ENCODE assay signal across 8 cellular contexts in genomic region chr19:1445185-1445931, GRCh38. TPM values are rescaled to one million over a fixed set of nuclear protein-coding genes. Genes with fewer than 3 reads are reported as not detected.
DNase-seq lines count a peak whose midpoint lies in the region; ATAC-seq, FAIRE-seq and TF ChIP-seq lines count a peak whose summit lies in the region.

No MANE protein-coding gene starts in this region.

- CTCF ChIA-PET in activated naive CD4-positive, alpha-beta T cell treated with anti-CD3 and anti-CD28 coated beads for 36 hours (lab: Charles Lee): interaction anchor here (1.0 to 1.8 kb wide), 4 partner anchors 9 to 56 kb away, joined by 3 to 11 read pairs (median 4); no protein-coding TSS in a partner anchor

- TF ChIP-seq CTCF in RWPE2 (IDR thresholded peaks at IDR 0.05; ENCODE audit: poor library complexity, severe bottlenecking) (peak; percentile 94), glutamatergic neuron (IDR thresholded peaks at IDR 0.05; ENCODE audit: partially characterized antibody, unreplicated experiment) (peak; percentile 93), osteocyte (IDR thresholded peaks at IDR 0.05) (peak; percentile 94), thyroid gland (IDR thresholded peaks at IDR 0.05) (peak; percentile 31 to 98 (median 86))

- 2 to 3% methylated on average over 10 to 18 of the region's 70 CpGs for whole genome bisulfite sequencing in thyroid gland, 2 donors

- H3K4me1 Mint-ChIP-seq in activated naive CD4-positive, alpha-beta T cell treated with anti-CD3 and anti-CD28 coated beads for 36 hours (ENCODE audit: low read depth): peaks cover 28% of the 10 kb centered on the region
- H3K4me1 Mint-ChIP-seq in glutamatergic neuron (ENCODE audit: low read depth, unreplicated experiment) (peaks cover 9% of the 10 kb centered on the region), osteocyte (ENCODE audit: unreplicated experiment) (peaks cover 29% of the 10 kb centered on the region)

- peak overlapping the region; percentile 62 for H3K4me3 Mint-ChIP-seq in activated naive CD4-positive, alpha-beta T cell treated with anti-CD3 and anti-CD28 coated beads for 36 hours
- peak overlapping the region; percentile 77 for H3K4me3 Mint-ChIP-seq in glutamatergic neuron (ENCODE audit: unreplicated experiment)
- peak overlapping the region; percentile 72 for H3K4me3 Mint-ChIP-seq in osteocyte (ENCODE audit: unreplicated experiment)

- FAIRE-seq in HTR-8/SVneo (lab: Jason Lieb, UNC): peak; percentile 67

- H3K27ac ChIP-seq in RWPE2 (ENCODE audit: poor library complexity, severe bottlenecking) (no peak overlapping the region), thyroid gland (no peak overlapping the region)

- peaks cover under 1% of the 10 kb centered on the region for H3K4me1 ChIP-seq in RWPE2 (ENCODE audit: insufficient read depth, poor library complexity, severe bottlenecking)
- H3K4me1 ChIP-seq in thyroid gland: peaks cover 6 to 25% of the 10 kb centered on the region in 2 donors

- in situ Hi-C loops in ACHN (cut with HindIII; ENCODE audit: low pct_ligation_motif_present, low pct_unique_long_range_greater_than_20kb, low sequenced_read_pairs): no loop called here

- H3K27me3 Mint-ChIP-seq in activated naive CD4-positive, alpha-beta T cell treated with anti-CD3 and anti-CD28 coated beads for 36 hours (ENCODE audit: low read depth): peaks cover 29% of the 10 kb centered on the region
- H3K27me3 Mint-ChIP-seq in glutamatergic neuron (ENCODE audit: unreplicated experiment) (peaks cover 12% of the 10 kb centered on the region), osteocyte (ENCODE audit: unreplicated experiment) (peaks cover 21% of the 10 kb centered on the region)

- peaks cover 25% of the 10 kb centered on the region for H3K36me3 ChIP-seq in RWPE2 (ENCODE audit: low read depth)
- peaks cover 18 to 19% of the 10 kb centered on the region in 2 donors for H3K36me3 ChIP-seq in thyroid gland

- peaks cover 22% of the 10 kb centered on the region for H3K36me3 Mint-ChIP-seq in activated naive CD4-positive, alpha-beta T cell treated with anti-CD3 and anti-CD28 coated beads for 36 hours (ENCODE audit: low read depth)
- H3K36me3 Mint-ChIP-seq in glutamatergic neuron (ENCODE audit: unreplicated experiment): no peaks in the 10 kb centered on the region
- H3K36me3 Mint-ChIP-seq in osteocyte (ENCODE audit: unreplicated experiment): peaks cover 15% of the 10 kb centered on the region

- H3K4me3 ChIP-seq in RWPE2 (ENCODE audit: severe bottlenecking) (peak overlapping the region; percentile 9), thyroid gland (replicated peaks in 1 of 3) (peak overlapping the region in 1 of 3 donors; percentile 24)

- ATAC-seq in GM18520 (IDR thresholded peaks at IDR 0.05; ENCODE audit: unreplicated experiment) (peak; percentile 52), RWPE2 (ENCODE audit: low read depth) (peak; percentile 75)

- no peak for TF ChIP-seq POLR2A in thyroid gland (IDR thresholded peaks at IDR 0.05)

- DNase-seq in ACHN (peak; percentile 67), HTR-8/SVneo (ENCODE audit: insufficient read length, low spot score) (peak; percentile 81), RWPE2 (ENCODE audit: low spot score) (no peak), glutamatergic neuron (peak; percentile 90), osteocyte (ENCODE audit: extremely low spot score, unreplicated experiment) (peak; percentile 91), thyroid gland (peak; percentile 54 to 62)
- DNase-seq in activated naive CD4-positive, alpha-beta T cell treated with anti-CD3 and anti-CD28 coated beads for 36 hours: peak; percentile 79

- no peaks in the 10 kb centered on the region for H3K9me3 ChIP-seq in RWPE2 (ENCODE audit: severe bottlenecking)
- H3K9me3 ChIP-seq in thyroid gland: no peaks in the 10 kb centered on the region

- no peak overlapping the region for H3K27ac Mint-ChIP-seq in activated naive CD4-positive, alpha-beta T cell treated with anti-CD3 and anti-CD28 coated beads for 36 hours
- H3K27ac Mint-ChIP-seq in glutamatergic neuron (ENCODE audit: unreplicated experiment) (peak overlapping the region; percentile 66), osteocyte (ENCODE audit: unreplicated experiment) (no peak overlapping the region)

- no peaks in the 10 kb centered on the region for H3K9me3 Mint-ChIP-seq in activated naive CD4-positive, alpha-beta T cell treated with anti-CD3 and anti-CD28 coated beads for 36 hours
- H3K9me3 Mint-ChIP-seq in glutamatergic neuron (ENCODE audit: unreplicated experiment) (peaks cover 15% of the 10 kb centered on the region), osteocyte (ENCODE audit: unreplicated experiment) (no peaks in the 10 kb centered on the region)

- peaks cover 35% of the 10 kb centered on the region for H3K27me3 ChIP-seq in RWPE2 (ENCODE audit: insufficient read depth, poor library complexity, severe bottlenecking)
- H3K27me3 ChIP-seq in thyroid gland: peaks cover 35% of the 10 kb centered on the region

- intact Hi-C loops in activated naive CD4-positive, alpha-beta T cell treated with anti-CD3 and anti-CD28 coated beads for 36 hours (cut with micrococcal nuclease): loop anchor here (2.0 kb wide), 1 partner anchor 169 kb away; no protein-coding TSS in a partner anchor
- intact Hi-C loops in thyroid gland (cut with DNase I): no loop called here

RNA-seq across cellular contexts. Expression of gene APC2, which starts 4.6 kb away (rescaled TPM):
- total RNA-seq in activated naive CD4-positive, alpha-beta T cell treated with anti-CD3 and anti-CD28 coated beads for 36 hours: under 1 TPM; 0.07 to 0.12 TPM
- total RNA-seq in glutamatergic neuron (ENCODE audit: unreplicated experiment): 371 TPM
- total RNA-seq in osteocyte: 1.2 and 1.5 TPM in 2 replicates
- total RNA-seq in thyroid gland: under 1 TPM in 3 of 4 donors, not detected in 1; under 0.01 to 0.20 (median 0.08) TPM

RNA-seq across cellular contexts. Expression of gene RPS15, which starts 7.2 kb away (rescaled TPM):
- 1,000 to 10,000 TPM; 1,902 to 1,906 TPM for total RNA-seq in activated naive CD4-positive, alpha-beta T cell treated with anti-CD3 and anti-CD28 coated beads for 36 hours
- total RNA-seq in glutamatergic neuron (ENCODE audit: unreplicated experiment): 603 TPM
- 932 and 969 TPM in 2 replicates for total RNA-seq in osteocyte
- 1,000 to 10,000 TPM; 1,760 to 2,977 (median 2,488) TPM for total RNA-seq in thyroid gland

RNA-seq across cellular contexts. Expression of gene C19orf25, which starts 33.7 kb away (rescaled TPM):
- total RNA-seq in activated naive CD4-positive, alpha-beta T cell treated with anti-CD3 and anti-CD28 coated beads for 36 hours: 10 to 100 TPM; 17.5 to 20.8 TPM
- total RNA-seq in glutamatergic neuron (ENCODE audit: unreplicated experiment) (29.2 TPM), osteocyte (38.0 and 38.9 TPM in 2 replicates), thyroid gland (10 to 100 TPM; 47.0 to 64.9 (median 56.5) TPM)

RNA-seq across cellular contexts. Expression of gene DAZAP1, which starts 38.0 kb away (rescaled TPM):
- total RNA-seq in activated naive CD4-positive, alpha-beta T cell treated with anti-CD3 and anti-CD28 coated beads for 36 hours: 100 to 1,000 TPM; 253 to 265 TPM
- total RNA-seq in glutamatergic neuron (ENCODE audit: unreplicated experiment): 135 TPM
- total RNA-seq in osteocyte: 91.0 and 101 TPM in 2 replicates
- total RNA-seq in thyroid gland: 10 to 100 TPM; 34.4 to 77.3 (median 67.7) TPM

RNA-seq across cellular contexts. Expression of gene GAMT, which starts 44.0 kb away (rescaled TPM):
- 10 to 100 TPM; 23.5 to 25.0 TPM for total RNA-seq in activated naive CD4-positive, alpha-beta T cell treated with anti-CD3 and anti-CD28 coated beads for 36 hours
- 17.9 TPM for total RNA-seq in glutamatergic neuron (ENCODE audit: unreplicated experiment)
- total RNA-seq in osteocyte: 31.2 and 35.3 TPM in 2 replicates
- total RNA-seq in thyroid gland: 10 to 100 TPM; 22.2 to 39.5 (median 29.1) TPM

Comparison
In these comparisons a context has a peak if more than half of its experiments do, and no peak if none do; other contexts are left out.
1. RNA of gene APC2, which starts 4.6 kb away (total RNA-seq): 371 TPM in glutamatergic neuron (single experiment); 1.2 to 1.5 TPM in osteocyte, 0.07 to 0.12 TPM in activated naive CD4-positive, alpha-beta T cell treated with anti-CD3 and anti-CD28 coated beads for 36 hours and under 0.01 to 0.20 TPM in thyroid gland; every median in the first group is over 100 times any median in the second.
2. Peak in every context shown above with its lines, with median percentiles within 50 percentile points of each other: CTCF ChIP-seq and H3K4me3 Mint-ChIP-seq.